11 cellular contexts compared by ENCODE assay signal in the genomic region with DNA sequence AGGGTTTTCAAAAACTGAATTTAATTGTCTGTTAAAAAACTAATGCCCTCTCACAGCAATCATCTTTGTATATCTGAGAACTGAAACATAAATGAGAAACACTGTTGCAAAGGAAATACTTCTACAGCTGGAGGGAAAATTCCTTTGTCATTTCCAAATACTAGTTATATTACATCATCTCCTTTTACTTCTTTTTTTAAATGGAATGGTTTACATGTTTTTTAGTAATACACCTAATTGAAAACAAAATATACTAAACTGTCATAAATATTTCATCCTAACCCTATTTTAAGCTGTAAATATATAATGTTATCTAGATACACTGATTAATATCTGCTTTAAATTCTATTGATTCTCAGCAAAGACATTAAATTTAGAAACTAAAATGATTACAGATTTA. TPM values are rescaled to one million over a fixed set of nuclear protein-coding genes. Genes with fewer than 3 reads are reported as not detected.
A peak's percentile ranks its signal among the peaks of the same experiment; 100 is the strongest.
DNase-seq lines count a peak whose midpoint lies in the region; ATAC-seq and TF ChIP-seq lines count a peak whose summit lies in the region.
"Had no signal": no experiment of that assay in that cellular context is flagged by ENCODE, and none has a peak within 500 bp of the region (broad histone marks: within the 10 kb centered on the region; RNA-seq: fewer than 3 reads in every experiment).

No MANE protein-coding gene starts in this region.

- H3K36me3 ChIP-seq in heart left ventricle (no peaks in the 10 kb centered on the region), mammary epithelial cell (ENCODE audit: insufficient read depth, low read length) (no peaks in the 10 kb centered on the region)

- peak overlapping the region in 9 of 12 donors; percentile 6 to 53 (median 31) for H3K27ac ChIP-seq in heart left ventricle
- peak overlapping the region; percentile 46 for H3K27ac ChIP-seq in mammary epithelial cell (ENCODE audit: insufficient read depth, low read depth, low read length)
- H3K27ac ChIP-seq: HL-60 had no signal

- no peak overlapping the region for H3K9ac ChIP-seq in mammary epithelial cell (ENCODE audit: insufficient read depth, low read length)

- TF ChIP-seq POLR2A in heart left ventricle (IDR thresholded peaks at IDR 0.05), result no peak

- TF ChIP-seq CTCF in heart left ventricle (IDR thresholded peaks at IDR 0.05) (no peak), mammary epithelial cell (conservative IDR thresholded peaks at IDR 0.05 in 1 of 2, IDR thresholded peaks at IDR 0.05 in 1 of 2; ENCODE audit: extremely low read depth in 1 of 2, insufficient read depth in 1 of 2, low read depth in 1 of 2, low read length in 2 of 2) (no peak)

- H3K9me3 ChIP-seq in heart left ventricle (peaks cover 0 to 3% (median 0%) of the 10 kb centered on the region in 12 donors), mammary epithelial cell (replicated peaks; ENCODE audit: insufficient read depth, low read length) (no peaks in the 10 kb centered on the region)

- H3K4me1 ChIP-seq in heart left ventricle (peaks cover 0 to 41% (median 17%) of the 10 kb centered on the region in 12 donors), mammary epithelial cell (ENCODE audit: insufficient read depth, low read length) (peaks cover 6% of the 10 kb centered on the region)

- DNase-seq in heart left ventricle, result no peak
- DNase-seq in left cardiac atrium, result no peak
- DNase-seq in mammary epithelial cell, result no peak
- peak; percentile 39 for DNase-seq in kidney glomerular epithelial cell (lab: John Stamatoyannopoulos, UW)
- no peak for DNase-seq in stimulated activated CD8-positive, alpha-beta memory T cell treated with anti-CD3 and anti-CD28 coated beads, Interleukin-4, amount 100 ng/mL, for 48 hours
- no peak for DNase-seq in NAMALWA (ENCODE audit: low spot score)
- DNase-seq in putamen (ENCODE audit: low spot score), result no peak
- DNase-seq: naive thymus-derived CD8-positive, alpha-beta T cell; NCI-H146 had no signal

- peak overlapping the region; percentile 75 for H3K4me2 ChIP-seq in mammary epithelial cell (ENCODE audit: insufficient read depth, low read depth, low read length)

- CTCF ChIA-PET in mammary epithelial cell (lab: Charles Lee; ENCODE audit: low non-redundant PET), result no interaction called here

- in situ Hi-C loops in mammary epithelial cell (cut with MboI; ENCODE audit: low sequenced_read_pairs in 2 of 2), result no loop called here

- peak in 1 of 4 donors; percentile 53 for ATAC-seq in heart left ventricle
- no peak for ATAC-seq in left cardiac atrium
- ATAC-seq in HG02970 (IDR thresholded peaks at IDR 0.05; ENCODE audit: low FRiP score, unreplicated experiment), result no peak
- ATAC-seq: naive thymus-derived CD8-positive, alpha-beta T cell had no signal

- no peaks in the 10 kb centered on the region for H3K27me3 ChIP-seq in heart left ventricle
- H3K27me3 ChIP-seq in mammary epithelial cell (ENCODE audit: insufficient read depth, low read length), result no peaks in the 10 kb centered on the region

- H2AFZ ChIP-seq in mammary epithelial cell (ENCODE audit: low read depth, low read length), result no peak overlapping the region

- no peaks in the 10 kb centered on the region for H4K20me1 ChIP-seq in mammary epithelial cell (ENCODE audit: insufficient read depth, low read length)

- intact Hi-C loops in heart left ventricle (cut with DNase I) (loop anchor here in 1 of 10 donors (5.0 kb wide), 1 partner anchor 42 kb away; no protein-coding TSS in a partner anchor), left cardiac atrium (cut with DNase I) (no loop called here), mammary epithelial cell (cut with micrococcal nuclease) (no loop called here)

- dilution Hi-C loops in mammary epithelial cell (cut with HindIII; ENCODE audit: low sequenced_read_pairs), result no loop called here

- peaks cover 85% of the 10 kb centered on the region for H3K79me2 ChIP-seq in mammary epithelial cell (ENCODE audit: insufficient read depth, low read length)

- no TSS peak for BruUV-seq in mammary epithelial cell (replicated peaks; lab: Mats Ljungman, UMichigan)

- peak overlapping the region in 4 of 12 donors; percentile 2 to 32 (median 8) for H3K4me3 ChIP-seq in heart left ventricle
- peak overlapping the region in 2 of 3 experiments; percentile 11 to 61 for H3K4me3 ChIP-seq in mammary epithelial cell (replicated peaks in 1 of 3; ENCODE audit: insufficient read depth in 1 of 3, low read depth in 2 of 3, low read length in 3 of 3)

RNA-seq across cellular contexts. Expression of gene CDC42BPA, which starts 19.1 kb away (rescaled TPM):
- total RNA-seq in heart left ventricle (10 to 100 TPM; 26.3 to 33.8 (median 30.8) TPM), left cardiac atrium (10 to 100 TPM; 35.3 to 41.0 TPM), mammary epithelial cell (10 to 100 TPM; 50.8 to 56.1 TPM)
- polyA plus RNA-seq in heart left ventricle (10 to 100 TPM in 1 of 2 donors, 1 to 10 TPM in 1; 9.8 to 15.7 TPM), mammary epithelial cell (9.6 TPM)
- polyA minus RNA-seq in mammary epithelial cell, result 35.7 TPM
